14 cellular contexts compared by ENCODE assay signal in the genomic region with DNA sequence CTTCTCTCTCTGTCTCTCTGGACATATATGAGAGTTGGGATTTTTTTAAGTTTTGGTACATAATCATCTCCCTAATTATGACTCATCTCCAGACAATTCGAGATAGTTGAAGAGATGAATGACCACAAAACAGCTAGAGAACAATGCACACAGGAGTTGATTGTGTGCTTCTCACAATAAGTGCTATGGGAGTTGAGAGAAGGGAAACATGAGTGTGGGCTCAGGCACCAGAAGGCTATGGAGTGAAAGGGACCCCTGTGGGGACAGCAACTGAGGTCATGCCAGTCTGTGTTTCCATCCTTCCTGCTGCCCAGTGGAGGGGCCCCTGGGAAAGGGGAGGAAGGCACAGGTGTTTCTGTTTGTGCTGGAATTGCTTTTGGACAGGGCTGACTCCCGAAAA. TPM values are rescaled to one million over a fixed set of nuclear protein-coding genes. Genes with fewer than 3 reads are reported as not detected.
DNase-seq lines count a peak whose midpoint lies in the region; ATAC-seq and FAIRE-seq lines count a peak whose summit lies in the region.
"Had no signal": no experiment of that assay in that cellular context is flagged by ENCODE, and none has a peak within 500 bp of the region (broad histone marks: within the 10 kb centered on the region; RNA-seq: fewer than 3 reads in every experiment).

No MANE protein-coding gene starts in this region.

- no peaks in the 10 kb centered on the region for H3K9me3 ChIP-seq in adipocyte (ENCODE audit: control insufficient read depth, low read length)

- no peaks in the 10 kb centered on the region for H3K27me3 ChIP-seq in adipocyte (replicated peaks; ENCODE audit: control insufficient read depth, insufficient read depth, low read length)
- H3K27me3 ChIP-seq: BLaER1 treated with 17β-estradiol and CSF1 and Interleukin-3, amounts not matched to agents 10 nM and 100 nM; cardiac muscle cell had no signal

- intact Hi-C loops in sciatic nerve (cut with DNase I): no loop called here

- H3K4me3 ChIP-seq in adipocyte (ENCODE audit: low read length): no peak overlapping the region
- H3K4me3 ChIP-seq: BLaER1 treated with 17β-estradiol and CSF1 and Interleukin-3, amounts not matched to agents 10 nM and 100 nM; cardiac muscle cell had no signal

- peak; percentile 25 for ATAC-seq in stimulated activated naive CD8-positive, alpha-beta T cell treated with anti-CD3 and anti-CD28 coated beads, Interleukin-15, amount 100 ng/mL, for 72 hours
- ATAC-seq in stimulated activated naive CD8-positive, alpha-beta T cell treated with anti-CD3 and anti-CD28 coated beads, Interleukin-15, Interleukin-2, amounts not matched to agents 100 U/mL and 50 U/mL, for 24 hours: no peak
- ATAC-seq in HG02970 (IDR thresholded peaks at IDR 0.05; ENCODE audit: low FRiP score, unreplicated experiment) (no peak), sciatic nerve (no peak)

- peaks cover 29% of the 10 kb centered on the region for H3K4me1 ChIP-seq in adipocyte (ENCODE audit: control insufficient read depth, insufficient read depth, low read length)

- no peak overlapping the region for H3K9ac ChIP-seq in adipocyte (ENCODE audit: low read length)
- H3K9ac ChIP-seq: BLaER1 treated with 17β-estradiol and CSF1 and Interleukin-3, amounts not matched to agents 10 nM and 100 nM had no signal

- H3K4me1 Mint-ChIP-seq in stimulated activated naive CD8-positive, alpha-beta T cell treated with anti-CD3 and anti-CD28 coated beads, Interleukin-15, amount 100 ng/mL, for 72 hours: peaks cover 19% of the 10 kb centered on the region

- no peak overlapping the region for H3K27ac Mint-ChIP-seq in stimulated activated naive CD8-positive, alpha-beta T cell treated with anti-CD3 and anti-CD28 coated beads, Interleukin-15, amount 100 ng/mL, for 72 hours
- H3K27ac Mint-ChIP-seq: progenitor cell of endocrine pancreas had no signal

- H3K27me3 Mint-ChIP-seq in stimulated activated naive CD8-positive, alpha-beta T cell treated with anti-CD3 and anti-CD28 coated beads, Interleukin-15, amount 100 ng/mL, for 72 hours: peaks cover 19% of the 10 kb centered on the region

- H3K36me3 ChIP-seq in adipocyte (ENCODE audit: control insufficient read depth, insufficient read depth, low read length, severe bottlenecking): no peaks in the 10 kb centered on the region
- H3K36me3 ChIP-seq: BLaER1 treated with 17β-estradiol and CSF1 and Interleukin-3, amounts not matched to agents 10 nM and 100 nM; cardiac muscle cell had no signal

- H3K4me3 Mint-ChIP-seq in stimulated activated naive CD8-positive, alpha-beta T cell treated with anti-CD3 and anti-CD28 coated beads, Interleukin-15, amount 100 ng/mL, for 72 hours: no peak overlapping the region

- no peak for FAIRE-seq in GM19239 (lab: Jason Lieb, UNC)
- FAIRE-seq: GM18507 had no signal

- H3K9me3 Mint-ChIP-seq in stimulated activated naive CD8-positive, alpha-beta T cell treated with anti-CD3 and anti-CD28 coated beads, Interleukin-15, amount 100 ng/mL, for 72 hours: no peaks in the 10 kb centered on the region

- no peak for DNase-seq in stimulated activated naive CD8-positive, alpha-beta T cell treated with anti-CD3 and anti-CD28 coated beads, Interleukin-15, amount 100 ng/mL, for 72 hours
- DNase-seq in stimulated activated naive CD8-positive, alpha-beta T cell treated with anti-CD3 and anti-CD28 coated beads, Interleukin-15, Interleukin-2, amounts not matched to agents 100 U/mL and 50 U/mL, for 24 hours: no peak
- peak; percentile 53 for DNase-seq in adipocyte (ENCODE audit: low read depth)
- DNase-seq in hepatic stellate cell (ENCODE audit: low spot score): peak; percentile 52
- no peak for DNase-seq in NCI-H2227 treated with DMSO at 0.1 percent for 48 hours (lab: John Stamatoyannopoulos, UW)
- DNase-seq in GM19239 (ENCODE audit: insufficient read length, low spot score): no peak
- DNase-seq in sciatic nerve (ENCODE audit: low spot score): no peak
- DNase-seq: activated CD4-positive, alpha-beta T cell treated with anti-CD3 and anti-CD28 coated beads for 4 hours; NCI-H1048 had no signal

RNA-seq across cellular contexts. Expression of gene YWHAQ, which starts 6.5 kb away (rescaled TPM):
- total RNA-seq in sciatic nerve: 209 TPM

Comparison
In these comparisons a context has a peak if more than half of its experiments do, and no peak if none do; other contexts are left out.
1. DNase-seq: peak in adipocyte (single experiment) and hepatic stellate cell (single experiment); none in stimulated activated naive CD8-positive, alpha-beta T cell treated with anti-CD3 and anti-CD28 coated beads, Interleukin-15, amount 100 ng/mL, for 72 hours (0 of 2), stimulated activated naive CD8-positive, alpha-beta T cell treated with anti-CD3 and anti-CD28 coated beads, Interleukin-15, Interleukin-2, amounts not matched to agents 100 U/mL and 50 U/mL, for 24 hours (single experiment), NCI-H2227 treated with DMSO at 0.1 percent for 48 hours (single experiment), GM19239 (single experiment) and sciatic nerve (single experiment).